Comparison of ENCODE assay signal across 1 cellular context in the genomic region with DNA sequence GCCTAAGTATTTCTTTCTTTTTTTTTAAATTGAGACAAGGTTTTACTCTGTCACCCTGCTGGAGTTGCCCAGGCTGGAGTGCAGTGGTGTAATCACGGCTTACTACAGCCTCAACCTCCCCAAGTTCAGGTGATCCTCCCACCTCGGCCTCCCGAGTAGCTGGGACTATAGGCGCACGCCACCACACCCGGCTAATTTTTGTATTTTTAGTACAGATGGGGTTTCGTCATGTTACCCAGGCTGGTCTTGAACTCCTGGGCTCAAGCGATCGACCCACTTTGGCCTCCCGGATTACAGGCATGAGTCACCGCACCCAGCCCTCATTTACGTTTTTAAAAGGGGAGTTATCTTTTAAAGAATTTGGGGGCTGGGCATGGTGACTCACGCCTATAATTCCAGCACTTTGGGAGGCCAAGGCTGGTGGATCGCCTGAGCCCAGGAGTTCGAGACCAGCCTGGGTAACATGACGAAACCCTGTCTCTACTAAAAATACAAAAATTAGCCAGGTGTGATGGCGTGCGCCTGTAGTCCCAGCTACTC.
TF ChIP-seq lines count a peak whose summit lies in the region.

No MANE protein-coding gene starts in this region.

TF ChIP-seq in H1, 55 proteins besides CTCF, POLR2A, EP300 and RAD21:
- TF ChIP-seq JUND (IDR thresholded peaks at IDR 0.05; ENCODE audit: low read length), result peak; percentile 27; the same call in 1 of the 2 replicates
TF ChIP-seq in H1: peak in this region for 1; not testable (repeated sequence) for 54.
